6 cellular contexts compared by ENCODE assay signal in the genomic region with DNA sequence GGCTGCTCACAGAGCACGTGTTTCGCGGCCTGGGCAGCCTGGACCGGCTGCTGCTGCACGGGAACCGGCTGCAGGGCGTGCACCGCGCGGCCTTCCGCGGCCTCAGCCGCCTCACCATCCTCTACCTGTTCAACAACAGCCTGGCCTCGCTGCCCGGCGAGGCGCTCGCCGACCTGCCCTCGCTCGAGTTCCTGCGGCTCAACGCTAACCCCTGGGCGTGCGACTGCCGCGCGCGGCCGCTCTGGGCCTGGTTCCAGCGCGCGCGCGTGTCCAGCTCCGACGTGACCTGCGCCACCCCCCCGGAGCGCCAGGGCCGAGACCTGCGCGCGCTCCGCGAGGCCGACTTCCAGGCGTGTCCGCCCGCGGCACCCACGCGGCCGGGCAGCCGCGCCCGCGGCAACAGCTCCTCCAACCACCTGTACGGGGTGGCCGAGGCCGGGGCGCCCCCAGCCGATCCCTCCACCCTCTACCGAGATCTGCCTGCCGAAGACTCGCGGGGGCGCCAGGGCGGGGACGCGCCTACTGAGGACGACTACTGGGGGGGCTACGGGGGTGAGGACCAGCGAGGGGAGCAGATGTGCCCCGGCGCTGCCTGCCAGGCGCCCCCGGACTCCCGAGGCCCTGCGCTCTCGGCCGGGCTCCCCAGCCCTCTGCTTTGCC. TPM values are rescaled to one million over a fixed set of nuclear protein-coding genes. Genes with fewer than 3 reads are reported as not detected.
DNase-seq lines count a peak whose midpoint lies in the region; ATAC-seq, FAIRE-seq and TF ChIP-seq lines count a peak whose summit lies in the region.

No MANE protein-coding gene starts in this region.

- H3K4me1 ChIP-seq in neutrophil (ENCODE audit: control insufficient read depth in 1 of 2, insufficient read depth in 1 of 2, low read depth in 1 of 2, low read length in 1 of 2): peaks cover 19 to 38% of the 10 kb centered on the region in 2 experiments

- DNase-seq in bronchial epithelial cell (ENCODE audit: low read depth) (no peak), HPDE6-E6E7 (ENCODE audit: extremely low spot score) (no peak), AG08395 (ENCODE audit: low spot score) (no peak)

- ATAC-seq in GM18907 (IDR thresholded peaks at IDR 0.05; ENCODE audit: unreplicated experiment) (peak; percentile 38), HG03460 (IDR thresholded peaks at IDR 0.05; ENCODE audit: unreplicated experiment) (peak; percentile 29)

- no peak for FAIRE-seq in bronchial epithelial cell (lab: Jason Lieb, UNC)

- H3K36me3 ChIP-seq in bronchial epithelial cell (ENCODE audit: control insufficient read depth, insufficient read depth, low read length): no peaks in the 10 kb centered on the region
- H3K36me3 ChIP-seq in neutrophil: no peaks in the 10 kb centered on the region

- TF ChIP-seq CTCF in bronchial epithelial cell (IDR thresholded peaks at IDR 0.05; ENCODE audit: insufficient read depth, low read length, severe bottlenecking) (no peak), neutrophil (IDR thresholded peaks at IDR 0.05) (no peak)

- H3K4me3 ChIP-seq in bronchial epithelial cell (ENCODE audit: low read depth, low read length) (peak overlapping the region; percentile 36), neutrophil (ENCODE audit: low read depth in 1 of 2, low read length in 1 of 2) (peak overlapping the region; percentile 28 to 61)

- H3K27me3 ChIP-seq in bronchial epithelial cell (ENCODE audit: control insufficient read depth, insufficient read depth, low read length) (peaks cover 10% of the 10 kb centered on the region), neutrophil (peaks cover 61% of the 10 kb centered on the region)

- H3K9me3 ChIP-seq in neutrophil: no peaks in the 10 kb centered on the region

- H3K27ac ChIP-seq in neutrophil: no peak overlapping the region

RNA-seq across cellular contexts. Expression of a gene that starts 16.0 kb away (rescaled TPM):
- not detected in 2 replicates for total RNA-seq in bronchial epithelial cell

RNA-seq across cellular contexts. Expression of a gene that starts 39.1 kb away (rescaled TPM):
- total RNA-seq in bronchial epithelial cell: 1.0 and 1.3 TPM in 2 replicates

RNA-seq across cellular contexts. Expression of a gene that starts 49.4 kb away (rescaled TPM):
- 1.8 and 3.2 TPM in 2 replicates for total RNA-seq in bronchial epithelial cell

RNA-seq across cellular contexts. Expression of a gene that starts 54.2 kb away (rescaled TPM):
- 71.2 and 86.9 TPM in 2 replicates for total RNA-seq in bronchial epithelial cell
